In genomic region chr9:109319631-109320233, GRCh38 we compare ENCODE assay signal across 8 cellular contexts. TPM values are rescaled to one million over a fixed set of nuclear protein-coding genes. Genes with fewer than 3 reads are reported as not detected.
DNase-seq lines count a peak whose midpoint lies in the region; ATAC-seq and TF ChIP-seq lines count a peak whose summit lies in the region.

No MANE protein-coding gene starts in this region.

- peak overlapping the region; percentile 99 for H3K4me2 ChIP-seq in PC-3 (ENCODE audit: low read length)
- H3K4me2 ChIP-seq in osteoblast (ENCODE audit: insufficient read depth, low read length) = peak overlapping the region; percentile 86

- H3K4me1 Mint-ChIP-seq in endothelial cell (ENCODE audit: unreplicated experiment) = peaks cover 4% of the 10 kb centered on the region

- H3K4me3 ChIP-seq in PC-3 (ENCODE audit: low read length) (peak overlapping the region; percentile 93), osteoblast (ENCODE audit: insufficient read depth, low read length) (peak overlapping the region; percentile 68)

- ATAC-seq in PC-3 = peak; percentile 0; the same call in 1 of the 2 replicates

- no peaks in the 10 kb centered on the region for H3F3A ChIP-seq in PC-3 (ENCODE audit: low read length, unreplicated experiment)

- intact Hi-C loops in PC-3 (cut with micrococcal nuclease) (loop anchor here (1.0 to 2.0 kb wide), 2 partner anchors 137 to 201 kb away; no protein-coding TSS in a partner anchor), posterior vena cava (cut with DNase I) (loop anchor here in 1 of 2 donors (1.0 kb wide), 1 partner anchor 73 kb away; no protein-coding TSS in a partner anchor)

- POLR2A ChIA-PET in PC-3 (lab: Charles Lee; ENCODE audit: unreplicated experiment) (no interaction called here), GM10248 (lab: Yijun Ruan, JAX) (no interaction called here)

- H3K27me3 Mint-ChIP-seq in endothelial cell (ENCODE audit: unreplicated experiment) = peaks cover 20% of the 10 kb centered on the region

- CTCF ChIA-PET in PC-3 (lab: Charles Lee) (no interaction called here), GM10248 (lab: Yijun Ruan, JAX) (interaction anchor here (0.8 to 2.2 kb wide), 4 partner anchors 47 to 136 kb away, joined by 3 to 5 read pairs (median 3); no protein-coding TSS in a partner anchor)

- H2AFZ ChIP-seq in PC-3 (ENCODE audit: low read length) = 0 out of 2 replicates have a peak overlapping the region, but pooled peaks have one; percentile 18
- H2AFZ ChIP-seq in osteoblast (ENCODE audit: low read length) = no peak overlapping the region

- H4K20me1 ChIP-seq in PC-3 (ENCODE audit: low read length) (peaks cover 7% of the 10 kb centered on the region; the same call in 1 of the 2 replicates), osteoblast (ENCODE audit: insufficient read depth, low read length) (peaks cover 2% of the 10 kb centered on the region)

- H3K9me2 ChIP-seq in PC-3 (replicated peaks; ENCODE audit: low read length) = no peaks in the 10 kb centered on the region

- TF ChIP-seq CTCF in C4-2B (conservative IDR thresholded peaks at IDR 0.05) (no peak), GM20000 (IDR thresholded peaks at IDR 0.05; ENCODE audit: extremely low read depth, missing control alignments) (no peak), PC-3 (conservative IDR thresholded peaks at IDR 0.05; ENCODE audit: low read depth, low read length) (no peak), endothelial cell (IDR thresholded peaks at IDR 0.05; ENCODE audit: unreplicated experiment) (no peak), osteoblast (IDR thresholded peaks at IDR 0.05; ENCODE audit: extremely low read depth, low read depth, low read length) (no peak), GM10248 (IDR thresholded peaks at IDR 0.05; ENCODE audit: control extremely low read depth, extremely low read depth, low read depth, missing control alignments) (no peak)

- no TSS peak for BruUV-seq in PC-3 (replicated peaks; lab: Mats Ljungman, UMichigan)

- H3K27ac Mint-ChIP-seq in endothelial cell (ENCODE audit: unreplicated experiment) = no peak overlapping the region

- H3K9me3 ChIP-seq in PC-3 (ENCODE audit: low read length) = no peaks in the 10 kb centered on the region
- H3K9me3 ChIP-seq in osteoblast (ENCODE audit: low read depth, low read length) = no peaks in the 10 kb centered on the region

- H3K36me3 Mint-ChIP-seq in endothelial cell (ENCODE audit: low read depth, unreplicated experiment) = no peaks in the 10 kb centered on the region

- H3K4me1 ChIP-seq in PC-3 (ENCODE audit: insufficient read depth, low read length) (peaks cover 45% of the 10 kb centered on the region), osteoblast (ENCODE audit: insufficient read depth, low read length) (peaks cover 22% of the 10 kb centered on the region)

- H3K9me3 Mint-ChIP-seq in endothelial cell (ENCODE audit: unreplicated experiment) = no peaks in the 10 kb centered on the region

- H3K36me3 ChIP-seq in PC-3 (ENCODE audit: low read depth, low read length) = no peaks in the 10 kb centered on the region
- H3K36me3 ChIP-seq in osteoblast (ENCODE audit: insufficient read depth, low read length) = no peaks in the 10 kb centered on the region

- H3K4me3 Mint-ChIP-seq in endothelial cell (ENCODE audit: unreplicated experiment) = peak overlapping the region; percentile 82

- DNase-seq in GM20000 (ENCODE audit: low spot score) = peak; percentile 40
- no peak for DNase-seq in PC-3
- peak; percentile 13 for DNase-seq in endothelial cell (ENCODE audit: low spot score)
- DNase-seq in osteoblast (ENCODE audit: insufficient read length, low spot score, missing footprints) = no peak
- no peak for DNase-seq in GM10248 (ENCODE audit: extremely low spot score)
- DNase-seq in midbrain (lab: John Stamatoyannopoulos, UW) = no peak
- no peak for DNase-seq in posterior vena cava (ENCODE audit: low spot score)

- peak overlapping the region; percentile 85 for H3K27ac ChIP-seq in C4-2B
- peak overlapping the region; percentile 68 for H3K27ac ChIP-seq in PC-3 (ENCODE audit: low read length)
- no peak overlapping the region for H3K27ac ChIP-seq in osteoblast (ENCODE audit: low read depth, low read length)

- H3K79me2 ChIP-seq in PC-3 (ENCODE audit: low read length) (peaks cover 46% of the 10 kb centered on the region), osteoblast (ENCODE audit: insufficient read depth, low read length) (no peaks in the 10 kb centered on the region)

- H3K9ac ChIP-seq in PC-3 (ENCODE audit: low read length) = peak overlapping the region; percentile 78

- H3K27me3 ChIP-seq in PC-3 (ENCODE audit: low read length) = no peaks in the 10 kb centered on the region
- peaks cover 38% of the 10 kb centered on the region for H3K27me3 ChIP-seq in osteoblast (ENCODE audit: insufficient read depth, low read length)

RNA-seq across cellular contexts. Expression of gene EPB41L4B, which starts 1.1 kb away (rescaled TPM):
- total RNA-seq in PC-3 (2014; rRNA removed) (11.2 and 13.8 TPM in 2 replicates), endothelial cell (ENCODE audit: unreplicated experiment) (0.41 TPM), osteoblast (2.1 and 2.2 TPM in 2 replicates), posterior vena cava (under 1 TPM; 0.28 to 0.62 TPM)

Comparison
In these comparisons a context has a peak if more than half of its experiments do, and no peak if none do; other contexts are left out.
1. DNase-seq: peak in GM20000 (single experiment) and endothelial cell (single experiment); none in PC-3 (single experiment), osteoblast (single experiment), GM10248 (single experiment), midbrain (single experiment) and posterior vena cava (single experiment).